10 cellular contexts compared by ENCODE assay signal in genomic region chr2:159157361-159158045, GRCh38.
A peak's percentile ranks its signal among the peaks of the same experiment; 100 is the strongest.
DNase-seq lines count a peak whose midpoint lies in the region; ATAC-seq and TF ChIP-seq lines count a peak whose summit lies in the region.
"Had no signal": no experiment of that assay in that cellular context is flagged by ENCODE, and none has a peak within 500 bp of the region (broad histone marks: within the 10 kb centered on the region; RNA-seq: fewer than 3 reads in every experiment).

No MANE protein-coding gene starts in this region.

- BruUV-seq in MCF 10A (replicated peaks; lab: Mats Ljungman, UMichigan) = no TSS peak

- peaks cover 27% of the 10 kb centered on the region for H3K4me1 Mint-ChIP-seq in MCF 10A (ENCODE audit: insufficient read depth, unreplicated experiment)

- H3K9me3 Mint-ChIP-seq in MCF 10A (ENCODE audit: unreplicated experiment) = no peaks in the 10 kb centered on the region
- H3K9me3 Mint-ChIP-seq: naive B cell had no signal

- H3K27me3 ChIP-seq in breast epithelium (no peaks in the 10 kb centered on the region), vagina (no peaks in the 10 kb centered on the region), adrenal gland (no peaks in the 10 kb centered on the region)

- H3K36me3 ChIP-seq in breast epithelium (no peaks in the 10 kb centered on the region), vagina (no peaks in the 10 kb centered on the region), adrenal gland (replicated peaks in 1 of 2) (no peaks in the 10 kb centered on the region)

- no peaks in the 10 kb centered on the region for H3K27me3 Mint-ChIP-seq in MCF 10A (ENCODE audit: insufficient read depth, unreplicated experiment)

- no peak for DNase-seq in MCF 10A (ENCODE audit: unreplicated experiment)
- no peak for DNase-seq in breast epithelium (ENCODE audit: low spot score in 2 of 2)
- peak; percentile 85 for DNase-seq in NCI-H2227 (lab: John Stamatoyannopoulos, UW; ENCODE audit: unreplicated experiment)
- DNase-seq in foreskin melanocyte = peak; percentile 75
- no peak for DNase-seq in vagina (ENCODE audit: extremely low spot score in 2 of 2)
- DNase-seq in NCI-H524 treated with DMSO at 0.1 percent for 48 hours (lab: John Stamatoyannopoulos, UW) = no peak
- no peak for DNase-seq in adrenal gland
- DNase-seq: amygdala, naive B cell had no signal

- CTCF ChIA-PET in MCF 10A (lab: Yijun Ruan, JAX) = interaction anchor here (0.6 to 1.9 kb wide), 4 partner anchors 10 to 1521 kb away, joined by 3 to 9 read pairs (median 4); no protein-coding TSS in a partner anchor

- intact Hi-C loops in MCF 10A (cut with micrococcal nuclease) = no loop called here
- intact Hi-C loops in breast epithelium (cut with DNase I; ENCODE audit: low total_unique reads) = no loop called here
- intact Hi-C loops in vagina (cut with DNase I) = no loop called here
- intact Hi-C loops in adrenal gland (cut with DNase I) = no loop called here

- POLR2A ChIA-PET in MCF 10A (lab: Yijun Ruan, JAX) = interaction anchor here (0.5 to 1.8 kb wide), 4 partner anchors 10 to 32 kb away, joined by 3 to 6 read pairs (median 4); no protein-coding TSS in a partner anchor

- peaks cover 0 to 5% of the 10 kb centered on the region in 2 donors for H3K4me1 ChIP-seq in breast epithelium
- peaks cover 56% of the 10 kb centered on the region for H3K4me1 ChIP-seq in vagina
- peaks cover 0 to 5% of the 10 kb centered on the region in 2 donors for H3K4me1 ChIP-seq in adrenal gland (replicated peaks in 1 of 2)

- peak overlapping the region in 1 of 2 donors; percentile 65 for H3K27ac ChIP-seq in breast epithelium
- H3K27ac ChIP-seq in vagina = peak overlapping the region; percentile 8
- no peak overlapping the region for H3K27ac ChIP-seq in adrenal gland

- ATAC-seq in GM19467 (IDR thresholded peaks at IDR 0.05; ENCODE audit: unreplicated experiment) = no peak

- H3K9me3 ChIP-seq in breast epithelium (no peaks in the 10 kb centered on the region), vagina (no peaks in the 10 kb centered on the region), adrenal gland (replicated peaks in 1 of 3) (no peaks in the 10 kb centered on the region)

- H3K4me3 Mint-ChIP-seq in MCF 10A (ENCODE audit: unreplicated experiment) = no peak overlapping the region
- H3K4me3 Mint-ChIP-seq: naive B cell had no signal

- no peak for TF ChIP-seq CTCF in MCF 10A (IDR thresholded peaks at IDR 0.05; ENCODE audit: unreplicated experiment)
- no peak for TF ChIP-seq CTCF in breast epithelium (IDR thresholded peaks at IDR 0.05)
- no peak for TF ChIP-seq CTCF in vagina (IDR thresholded peaks at IDR 0.05)
- TF ChIP-seq CTCF in adrenal gland (IDR thresholded peaks at IDR 0.05) = no peak

- H3K4me3 ChIP-seq in breast epithelium = no peak overlapping the region
- no peak overlapping the region for H3K4me3 ChIP-seq in vagina
- no peak overlapping the region for H3K4me3 ChIP-seq in adrenal gland

- 72 to 87% (median 84%) methylated on average over 9 of the region's 9 CpGs for WGBS in adrenal gland, 4 donors

- H3K27ac Mint-ChIP-seq in MCF 10A (ENCODE audit: low read depth, unreplicated experiment) = peak overlapping the region; percentile 31
- H3K27ac Mint-ChIP-seq: naive B cell had no signal

- TF ChIP-seq POLR2A in breast epithelium (IDR thresholded peaks at IDR 0.05) (no peak), vagina (IDR thresholded peaks at IDR 0.05) (no peak), adrenal gland (IDR thresholded peaks at IDR 0.05) (no peak)

- peaks cover 30% of the 10 kb centered on the region for H3K36me3 Mint-ChIP-seq in MCF 10A (ENCODE audit: insufficient read depth, unreplicated experiment)
- H3K36me3 Mint-ChIP-seq: naive B cell had no signal

Comparison
In these comparisons a context has a peak if more than half of its experiments do, and no peak if none do; other contexts are left out.
1. DNase-seq: peak in NCI-H2227 (single experiment) and foreskin melanocyte (single experiment); none in MCF 10A (single experiment), breast epithelium (0 of 2), vagina (0 of 2), NCI-H524 treated with DMSO at 0.1 percent for 48 hours (single experiment) and adrenal gland (0 of 7).